Comparison of ENCODE assay signal across 8 cellular contexts in genomic region chr11:73880449-73880848, GRCh38. TPM values are rescaled to one million over a fixed set of nuclear protein-coding genes. Genes with fewer than 3 reads are reported as not detected.
DNase-seq lines count a peak whose midpoint lies in the region; ATAC-seq, FAIRE-seq and TF ChIP-seq lines count a peak whose summit lies in the region.
"Not testable (repeated sequence)": the region's sequence is repeated elsewhere in the genome, so short reads cannot be mapped to it uniquely, and the experiment has no call there.

No MANE protein-coding gene starts in this region.

- RAD21 ChIA-PET in HCT116 (lab: Charles Lee; ENCODE audit: low non-redundant PET in 1 of 2, low total read pairs in 2 of 2, uncharacterized antibody in 2 of 2, unreplicated experiment in 2 of 2) = interaction anchor here (0.6 to 0.7 kb wide), 2 partner anchors 101 to 256 kb away, joined by 5 read pairs; no protein-coding TSS in a partner anchor

- H3K9ac ChIP-seq in HCT116 (ENCODE audit: low read length) = peak overlapping the region; percentile 39
- H3K9ac ChIP-seq in HepG2 (ENCODE audit: insufficient read depth, low read depth, low read length); trophoblast cell (ENCODE audit: low read length): not testable (repeated sequence)

- H3K4me3 ChIP-seq in HCT116 (replicated peaks in 1 of 2; ENCODE audit: low read depth in 1 of 2, low read length in 2 of 2) = peak overlapping the region in 1 of 2 experiments; percentile 15; a peak in 1 of 4 replicates
- H3K4me3 ChIP-seq in adrenal gland; HepG2 (replicated peaks in 1 of 3; ENCODE audit: insufficient read depth in 1 of 3, low read depth in 2 of 3, low read length in 3 of 3); trophoblast cell (ENCODE audit: low read depth, low read length): not testable (repeated sequence)

- not testable (repeated sequence) for H3K27me3 ChIP-seq in HCT116 (ENCODE audit: insufficient read depth, low read length); adrenal gland; HepG2 (ENCODE audit: control insufficient read depth in 1 of 2, insufficient read depth in 2 of 2, low read length in 2 of 2); trophoblast cell (ENCODE audit: insufficient read depth, low read length)

- not testable (repeated sequence) for BruUV-seq in HCT116 (replicated peaks; lab: Mats Ljungman, UMichigan); HepG2 (replicated peaks; lab: Mats Ljungman, UMichigan)

- CTCF ChIA-PET in HCT116 (lab: Charles Lee); HepG2 (lab: Yijun Ruan, JAX; ENCODE audit: low intra/inter-chr PET ratio, low total read pairs): not testable (repeated sequence)

- ATAC-seq in HCT116 = peak; percentile 29; the same call in 1 of the 2 replicates
- ATAC-seq in HepG2 = not testable (repeated sequence)

- intact Hi-C loops in HCT116 (cut with micrococcal nuclease); adrenal gland (cut with DNase I); HepG2 (cut with micrococcal nuclease; ENCODE audit: unreplicated experiment): not testable (repeated sequence)

- H3K9me2 ChIP-seq in HCT116 (ENCODE audit: insufficient read depth) = not testable (repeated sequence)

- peak overlapping the region; percentile 59 for H3K4me2 ChIP-seq in HCT116 (ENCODE audit: low read length)
- H3K4me2 ChIP-seq in HepG2 (ENCODE audit: low read depth, low read length); trophoblast cell (ENCODE audit: low read length): not testable (repeated sequence)

- not testable (repeated sequence) for H4K91ac ChIP-seq in trophoblast cell (ENCODE audit: low read depth, low read length)

- H2AK5ac ChIP-seq in trophoblast cell (ENCODE audit: low read length) = not testable (repeated sequence)

- not testable (repeated sequence) for H3K23ac ChIP-seq in trophoblast cell (ENCODE audit: low read length)

- not testable (repeated sequence) for H2BK5ac ChIP-seq in trophoblast cell (ENCODE audit: low read depth, low read length, poor library complexity)

- not testable (repeated sequence) for TF ChIP-seq POLR2A in HCT116 (IDR thresholded peaks at IDR 0.05; ENCODE audit: borderline replicate concordance, extremely low read depth, insufficient read depth, insufficient read length); adrenal gland (IDR thresholded peaks at IDR 0.05); HepG2 (IDR thresholded peaks at IDR 0.05; ENCODE audit: insufficient read depth in 1 of 2, low read depth in 2 of 2, low read length in 2 of 2)

- WGBS in adrenal gland, 4 donors = 62 to 82% (median 74%) methylated on average over 10 of the region's 10 CpGs
- WGBS in HepG2 (ENCODE audit: low lambda C conversion rate) = 61% methylated on average over 10 of the region's 10 CpGs
- no CpG with 5 or more reads among the region's 10 CpGs for WGBS in trophoblast cell (ENCODE audit: extremely low coverage, insufficient coverage, insufficient read length)

- TF ChIP-seq RAD21 in HCT116 (IDR thresholded peaks at IDR 0.05; ENCODE audit: low read depth); HepG2 (CRISPR knock-in tag; IDR thresholded peaks at IDR 0.05): not testable (repeated sequence)

- not testable (repeated sequence) for H3K18ac ChIP-seq in trophoblast cell (ENCODE audit: low read length)

- H2BK12ac ChIP-seq in trophoblast cell (ENCODE audit: low read length) = not testable (repeated sequence)

- not testable (repeated sequence) for H3K4ac ChIP-seq in trophoblast cell (ENCODE audit: low read depth, low read length)

- in situ Hi-C loops in HepG2 (cut with HindIII; ENCODE audit: extremely low pct_ligation_motif_present, low pct_unique_long_range_greater_than_20kb) = not testable (repeated sequence)

- not testable (repeated sequence) for H3K79me1 ChIP-seq in trophoblast cell (ENCODE audit: low read length)

- not testable (repeated sequence) for H3K36me3 ChIP-seq in HCT116 (ENCODE audit: control insufficient read depth in 1 of 2, insufficient read depth in 2 of 2, low read length in 2 of 2); adrenal gland (replicated peaks in 1 of 2); HepG2 (replicated peaks in 1 of 2; ENCODE audit: control insufficient read depth in 1 of 2, insufficient read depth in 2 of 2, low read length in 2 of 2); trophoblast cell (ENCODE audit: control insufficient read depth in 1 of 2, insufficient read depth in 2 of 2, low read length in 2 of 2)

- not testable (repeated sequence) for H4K12ac ChIP-seq in trophoblast cell (ENCODE audit: low read depth, low read length)

- not testable (repeated sequence) for TF ChIP-seq CTCF in HCT116 (IDR thresholded peaks at IDR 0.05 in 2 of 3, conservative IDR thresholded peaks at IDR 0.05 in 1 of 3; ENCODE audit: borderline replicate concordance in 1 of 3, insufficient read depth in 1 of 3, low read depth in 2 of 3, low read length in 2 of 3); adrenal gland (IDR thresholded peaks at IDR 0.05); HepG2 (CRISPR knock-in tag; IDR thresholded peaks at IDR 0.05)

- DNase-seq in A172 (ENCODE audit: low spot score) (peak; percentile 22), EH (ENCODE audit: low read depth) (peak; percentile 35), HCT116 (ENCODE audit: low read depth, low spot score) (peak; percentile 29), NCI-H2227 (lab: John Stamatoyannopoulos, UW; ENCODE audit: unreplicated experiment) (peak; percentile 61), adrenal gland (peak in 6 of 7 donors; percentile 40 to 74 (median 68)), iPS DF 19.7 (ENCODE audit: low read depth, low spot score) (peak; percentile 45), HepG2 (ENCODE audit: low spot score) (peak; percentile 68), trophoblast cell (peak; percentile 48 to 76)

- TF ChIP-seq EP300 in HepG2 (IDR thresholded peaks at IDR 0.05; ENCODE audit: low read depth in 2 of 2, low read length in 2 of 2); HepG2 (CRISPR knock-in tag; IDR thresholded peaks at IDR 0.05; ENCODE audit: borderline replicate concordance): not testable (repeated sequence)

- not testable (repeated sequence) for H4K8ac ChIP-seq in trophoblast cell (ENCODE audit: low read depth, low read length)

- H3K4me1 ChIP-seq in HCT116 (ENCODE audit: control insufficient read depth in 1 of 2, insufficient read depth in 2 of 2, low read length in 2 of 2) = peaks cover 11 to 30% of the 10 kb centered on the region in 2 experiments
- H3K4me1 ChIP-seq in adrenal gland (replicated peaks in 1 of 2) = peaks cover 14 to 20% of the 10 kb centered on the region in 2 donors
- peaks cover 35% of the 10 kb centered on the region for H3K4me1 ChIP-seq in HepG2 (ENCODE audit: insufficient read depth, low read length)
- not testable (repeated sequence) for H3K4me1 ChIP-seq in trophoblast cell (ENCODE audit: control insufficient read depth in 1 of 2, insufficient read depth in 2 of 2, low read length in 2 of 2)

- peak overlapping the region; percentile 10; the same call in 1 of the 2 replicates for H3K27ac ChIP-seq in HCT116 (ENCODE audit: low read depth, low read length)
- H3K27ac ChIP-seq in adrenal gland; HepG2 (ENCODE audit: extremely low read length, insufficient read depth, low read length); trophoblast cell (ENCODE audit: low read depth, low read length): not testable (repeated sequence)

- H3K9me3 ChIP-seq in HCT116 (ENCODE audit: control insufficient read depth in 1 of 2, insufficient read depth in 1 of 2, low read depth in 1 of 2, low read length in 2 of 2); adrenal gland (replicated peaks in 1 of 3); HepG2 (ENCODE audit: low read length); trophoblast cell (ENCODE audit: insufficient read depth, low read depth, low read length): not testable (repeated sequence)

- not testable (repeated sequence) for H2AFZ ChIP-seq in HCT116 (ENCODE audit: low read depth, low read length, poor library complexity, severe bottlenecking); HepG2 (ENCODE audit: low read length); trophoblast cell (ENCODE audit: insufficient read depth, low read length, poor library complexity)

- POLR2A ChIA-PET in HCT116 (lab: Charles Lee) = interaction anchor here (0.7 to 1.6 kb wide), 2 partner anchors 25 to 350 kb away, joined by 3 read pairs; no protein-coding TSS in a partner anchor
- POLR2A ChIA-PET in HepG2 (lab: Yijun Ruan, JAX) = interaction anchor here (0.6 to 2.2 kb wide), 4 partner anchors 11 to 101 kb away, joined by 3 to 11 read pairs (median 4); no protein-coding TSS in a partner anchor

- H3K79me2 ChIP-seq in HCT116 (ENCODE audit: insufficient read depth, low read length) = peaks cover 17% of the 10 kb centered on the region
- peaks cover 20% of the 10 kb centered on the region for H3K79me2 ChIP-seq in HepG2 (ENCODE audit: insufficient read depth, low read length)
- not testable (repeated sequence) for H3K79me2 ChIP-seq in trophoblast cell (ENCODE audit: control insufficient read depth, insufficient read depth, low read length, poor library complexity)

- not testable (repeated sequence) for H3K14ac ChIP-seq in trophoblast cell (ENCODE audit: low read length)

- H4K20me1 ChIP-seq in HCT116 (ENCODE audit: insufficient read depth); HepG2 (ENCODE audit: insufficient read depth, low read length): not testable (repeated sequence)

- not testable (repeated sequence) for FAIRE-seq in HepG2 (lab: Jason Lieb, UNC)

- H2BK120ac ChIP-seq in trophoblast cell (ENCODE audit: insufficient read depth, low read length, poor library complexity) = not testable (repeated sequence)

RNA-seq across cellular contexts. Expression of gene PAAF1, which starts 3.6 kb away (rescaled TPM):
- total RNA-seq in A172 (2014; rRNA removed; shearing (Covaris generic)) = 12.7 and 15.1 TPM in 2 replicates
- total RNA-seq in HCT116 (2021; ENCODE audit: unreplicated experiment) = 15.5 TPM
- polyA plus RNA-seq in HCT116 (2012) = 13.2 and 15.7 TPM in 2 replicates
- total RNA-seq in adrenal gland = 10 to 100 TPM; 14.2 to 38.2 (median 29.1) TPM
- polyA plus RNA-seq in adrenal gland = 10 to 100 TPM; 24.8 to 55.9 (median 25.1) TPM
- total RNA-seq in HepG2 (2016; rRNA removed; fragmentation: Illumina TruSeq; extraction: Trizol) = 28.8 and 46.4 TPM in 2 replicates
- 8.6 and 9.1 TPM in 2 replicates for total RNA-seq in HepG2 (2016; cell fraction: cytosol; rRNA removed; fragmentation: Illumina TruSeq; extraction: Trizol; ENCODE audit: low read depth)
- 31.4 and 50.9 TPM in 2 replicates for total RNA-seq in HepG2 (2016; cell fraction: insoluble cytoplasmic fraction; rRNA removed; fragmentation: Illumina TruSeq; extraction: Trizol)
- 17.4 and 17.7 TPM in 2 replicates for total RNA-seq in HepG2 (2016; cell fraction: membrane; rRNA removed; fragmentation: Illumina TruSeq; extraction: Trizol)
- 16.2 and 17.3 TPM in 2 replicates for total RNA-seq in HepG2 (2016; cell fraction: nucleus; rRNA removed; fragmentation: Illumina TruSeq; extraction: Trizol)
- polyA plus RNA-seq in HepG2 (2011; rRNA removed) = 10.3 and 13.5 TPM in 2 replicates
- polyA plus RNA-seq in HepG2 (2011; cell fraction: cytosol; rRNA removed) = 11.6 and 15.0 TPM in 2 replicates
- polyA plus RNA-seq in HepG2 (2011; cell fraction: nucleus; rRNA removed) = 12.3 and 12.8 TPM in 2 replicates
- polyA plus RNA-seq in HepG2 (2012) = 17.7 and 25.6 TPM in 2 replicates
- 11.9 and 13.8 TPM in 2 replicates for polyA plus RNA-seq in HepG2 (2016; cell fraction: cytosol; fragmentation: Illumina TruSeq; extraction: Trizol; ENCODE audit: low read depth)
- 53.0 and 59.6 TPM in 2 replicates for polyA plus RNA-seq in HepG2 (2016; cell fraction: insoluble cytoplasmic fraction; fragmentation: Illumina TruSeq; extraction: Trizol; ENCODE audit: low read depth)
- 14.9 and 15.1 TPM in 2 replicates for polyA plus RNA-seq in HepG2 (2016; cell fraction: membrane; fragmentation: Illumina TruSeq; extraction: Trizol; ENCODE audit: low read depth)
- 27.5 and 29.8 TPM in 2 replicates for polyA plus RNA-seq in HepG2 (2016; cell fraction: nucleus; fragmentation: Illumina TruSeq; extraction: Trizol; ENCODE audit: insufficient read depth, low read depth)
- 11.5 and 12.5 TPM in 2 replicates for polyA minus RNA-seq in HepG2 (2011; rRNA and poly(A)+ RNA removed; ENCODE audit: low replicate concordance)
- polyA minus RNA-seq in HepG2 (2011; cell fraction: cytosol; rRNA and poly(A)+ RNA removed) = 7.7 and 10.2 TPM in 2 replicates
- 10.2 and 10.4 TPM in 2 replicates for polyA minus RNA-seq in HepG2 (2011; cell fraction: nucleus; rRNA and poly(A)+ RNA removed)
- 16.8 and 18.9 TPM in 2 replicates for polyA plus RNA-seq in trophoblast cell (2013)

RNA-seq across cellular contexts. Expression of gene COA4, which starts 3.8 kb away (rescaled TPM):
- total RNA-seq in A172 (2014; rRNA removed; shearing (Covaris generic)) = 126 and 133 TPM in 2 replicates
- total RNA-seq in HCT116 (2021; ENCODE audit: unreplicated experiment) (97.0 TPM), adrenal gland (100 to 1,000 TPM; 103 to 181 (median 132) TPM), HepG2 (2016; rRNA removed; fragmentation: Illumina TruSeq; extraction: Trizol) (107 and 115 TPM in 2 replicates)
- 107 and 111 TPM in 2 replicates for polyA plus RNA-seq in HCT116 (2012)
- polyA plus RNA-seq in adrenal gland (100 to 1,000 TPM in 2 of 3 donors, 10 to 100 TPM in 1; 82.3 to 251 (median 114) TPM), HepG2 (2011; rRNA removed) (109 and 112 TPM in 2 replicates)
- 96.9 and 107 TPM in 2 replicates for total RNA-seq in HepG2 (2016; cell fraction: cytosol; rRNA removed; fragmentation: Illumina TruSeq; extraction: Trizol; ENCODE audit: low read depth)
- 107 and 117 TPM in 2 replicates for total RNA-seq in HepG2 (2016; cell fraction: insoluble cytoplasmic fraction; rRNA removed; fragmentation: Illumina TruSeq; extraction: Trizol)
- 122 and 138 TPM in 2 replicates for total RNA-seq in HepG2 (2016; cell fraction: membrane; rRNA removed; fragmentation: Illumina TruSeq; extraction: Trizol)
- total RNA-seq in HepG2 (2016; cell fraction: nucleus; rRNA removed; fragmentation: Illumina TruSeq; extraction: Trizol) = 51.8 and 62.0 TPM in 2 replicates
- polyA plus RNA-seq in HepG2 (2011; cell fraction: cytosol; rRNA removed) = 103 and 122 TPM in 2 replicates
- polyA plus RNA-seq in HepG2 (2011; cell fraction: nucleus; rRNA removed) = 90.3 and 95.4 TPM in 2 replicates
- 63.1 and 87.3 TPM in 2 replicates for polyA plus RNA-seq in HepG2 (2012)
- polyA plus RNA-seq in HepG2 (2016; cell fraction: cytosol; fragmentation: Illumina TruSeq; extraction: Trizol; ENCODE audit: low read depth) = 93.9 and 122 TPM in 2 replicates
- polyA plus RNA-seq in HepG2 (2016; cell fraction: insoluble cytoplasmic fraction; fragmentation: Illumina TruSeq; extraction: Trizol; ENCODE audit: low read depth) = 128 and 137 TPM in 2 replicates
- 117 and 136 TPM in 2 replicates for polyA plus RNA-seq in HepG2 (2016; cell fraction: membrane; fragmentation: Illumina TruSeq; extraction: Trizol; ENCODE audit: low read depth)
- polyA plus RNA-seq in HepG2 (2016; cell fraction: nucleus; fragmentation: Illumina TruSeq; extraction: Trizol; ENCODE audit: insufficient read depth, low read depth) = 98.6 and 101 TPM in 2 replicates
- 79.8 and 104 TPM in 2 replicates for polyA minus RNA-seq in HepG2 (2011; rRNA and poly(A)+ RNA removed; ENCODE audit: low replicate concordance)
- polyA minus RNA-seq in HepG2 (2011; cell fraction: cytosol; rRNA and poly(A)+ RNA removed) = 25.2 and 25.5 TPM in 2 replicates
- polyA minus RNA-seq in HepG2 (2011; cell fraction: nucleus; rRNA and poly(A)+ RNA removed) = 52.3 and 78.8 TPM in 2 replicates
- 95.9 TPM in 2 replicates for polyA plus RNA-seq in trophoblast cell (2013)
